23 cellular contexts compared by ENCODE assay signal in the genomic region with DNA sequence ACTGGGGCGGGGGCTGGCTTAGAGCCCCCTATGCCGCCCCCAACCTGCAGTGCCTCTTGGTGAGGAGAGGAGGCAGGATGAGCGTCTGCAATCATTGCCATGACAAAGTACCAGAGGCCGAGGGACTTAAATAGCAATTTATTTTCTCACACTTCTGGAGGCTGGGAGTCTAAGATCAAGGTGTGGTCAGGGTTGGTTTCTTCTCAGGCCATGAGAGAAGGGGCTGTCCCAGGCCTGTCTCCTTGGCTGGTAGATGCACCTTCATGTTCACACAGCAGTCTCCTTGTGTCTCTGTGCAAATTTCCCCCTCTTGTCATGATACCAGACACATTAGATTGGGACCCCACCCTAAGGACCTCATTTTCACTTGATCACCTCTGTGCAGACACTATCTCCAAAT.
DNase-seq lines count a peak whose midpoint lies in the region; ATAC-seq, FAIRE-seq and TF ChIP-seq lines count a peak whose summit lies in the region.
"Had no signal": no experiment of that assay in that cellular context is flagged by ENCODE, and none has a peak within 500 bp of the region (broad histone marks: within the 10 kb centered on the region; RNA-seq: fewer than 3 reads in every experiment).

No MANE protein-coding gene starts in this region.

- H3K4me1 Mint-ChIP-seq in stimulated activated naive CD8-positive, alpha-beta T cell treated with anti-CD3 and anti-CD28 coated beads, Interleukin-15, amount 100 ng/mL, for 72 hours, result peaks cover 12% of the 10 kb centered on the region
- H3K4me1 Mint-ChIP-seq in stimulated activated naive B cell treated with anti-CD40 and anti-IgM and Interleukin-4, amounts not matched to agents 10 μg/mL and 1 μg/mL and 100 μg/mL, for 72 hours, result peaks cover 31 to 67% of the 10 kb centered on the region in 2 donors

- CTCF ChIA-PET in GM12878 (lab: Yijun Ruan, JAX), result no interaction called here

- H3K9ac ChIP-seq in GM12878 (ENCODE audit: control insufficient read depth, insufficient read depth, low read length), result no peak overlapping the region
- H3K9ac ChIP-seq: BLaER1 had no signal

- H3K27me3 ChIP-seq in GM12878 (replicated peaks in 1 of 2; ENCODE audit: control insufficient read depth in 2 of 2, insufficient read depth in 2 of 2, low read length in 1 of 2), result no peaks in the 10 kb centered on the region
- H3K27me3 ChIP-seq: BLaER1 had no signal

- POLR2A ChIA-PET in GM12878 (lab: Charles Lee), result no interaction called here

- H3K27ac Mint-ChIP-seq in stimulated activated naive CD8-positive, alpha-beta T cell treated with anti-CD3 and anti-CD28 coated beads, Interleukin-15, amount 100 ng/mL, for 72 hours, result no peak overlapping the region
- peak overlapping the region; percentile 39 for H3K27ac Mint-ChIP-seq in stimulated activated naive B cell treated with anti-CD40 and anti-IgM and Interleukin-4, amounts not matched to agents 10 μg/mL and 1 μg/mL and 100 μg/mL, for 72 hours
- H3K27ac Mint-ChIP-seq: CD8-positive, alpha-beta T cell; HFFc6 had no signal

- H3K4me3 Mint-ChIP-seq in stimulated activated naive CD8-positive, alpha-beta T cell treated with anti-CD3 and anti-CD28 coated beads, Interleukin-15, amount 100 ng/mL, for 72 hours, result no peak overlapping the region
- no peak overlapping the region for H3K4me3 Mint-ChIP-seq in stimulated activated naive B cell treated with anti-CD40 and anti-IgM and Interleukin-4, amounts not matched to agents 10 μg/mL and 1 μg/mL and 100 μg/mL, for 72 hours
- H3K4me3 Mint-ChIP-seq: CD8-positive, alpha-beta T cell; HFFc6 had no signal

- H3K27me3 Mint-ChIP-seq in stimulated activated naive CD8-positive, alpha-beta T cell treated with anti-CD3 and anti-CD28 coated beads, Interleukin-15, amount 100 ng/mL, for 72 hours, result no peaks in the 10 kb centered on the region
- H3K27me3 Mint-ChIP-seq in stimulated activated naive B cell treated with anti-CD40 and anti-IgM and Interleukin-4, amounts not matched to agents 10 μg/mL and 1 μg/mL and 100 μg/mL, for 72 hours, result no peaks in the 10 kb centered on the region

- 75% methylated on average over 4 of the region's 4 CpGs for WGBS in GM12878 (ENCODE audit: insufficient coverage, insufficient replicate concordance, low lambda C conversion rate, missing lambda C conversion rate)

- BruUV-seq in GM12878 (replicated peaks; lab: Mats Ljungman, UMichigan), result no TSS peak

- no peak overlapping the region for H2AFZ ChIP-seq in GM12878 (ENCODE audit: control insufficient read depth, low read depth, low read length)

- no peak for DNase-seq in stimulated activated naive CD8-positive, alpha-beta T cell treated with anti-CD3 and anti-CD28 coated beads, Interleukin-15, amount 100 ng/mL, for 72 hours
- no peak for DNase-seq in stimulated activated naive CD8-positive, alpha-beta T cell treated with anti-CD3 and anti-CD28 coated beads, Interleukin-15, Interleukin-2, amounts not matched to agents 100 U/mL and 50 U/mL, for 24 hours
- DNase-seq in GM12878 (ENCODE audit: low read depth, low spot score) (no peak), DMS79 (lab: John Stamatoyannopoulos, UW) (no peak), GM12892 (ENCODE audit: insufficient read length) (no peak)
- no peak for DNase-seq in stimulated activated naive B cell treated with anti-CD40 and anti-IgM and Interleukin-4, amounts not matched to agents 10 μg/mL and 1 μg/mL and 100 μg/mL, for 72 hours
- DNase-seq: Calu3; CD8-positive, alpha-beta T cell; EL; HFFc6; MM.1S; NCI-H1092 treated with DMSO at 0.1 percent for 48 hours; NCI-H2081; NCI-H2171 treated with DMSO at 0.1 percent for 48 hours; NCI-H446; NK-92 treated with Interleukin-12 subunit alpha and Interleukin-12 subunit beta, amount 100 ng/mL, for 24 hours; SHP77 had no signal

- no peak overlapping the region for H3K4me2 ChIP-seq in GM12878 (ENCODE audit: control insufficient read depth, insufficient read depth)
- H3K4me2 ChIP-seq: BLaER1 had no signal

- no peak for TF ChIP-seq RAD21 in GM12878 (IDR thresholded peaks at IDR 0.05; ENCODE audit: insufficient read depth, low read depth, low read length)

- intact Hi-C loops in GM12878 (cut with micrococcal nuclease; ENCODE audit: unreplicated experiment), result no loop called here

- peaks cover 4% of the 10 kb centered on the region for H3K4me1 ChIP-seq in GM12878 (ENCODE audit: control insufficient read depth, insufficient read depth, low read length)

- H3K36me3 Mint-ChIP-seq in stimulated activated naive B cell treated with anti-CD40 and anti-IgM and Interleukin-4, amounts not matched to agents 10 μg/mL and 1 μg/mL and 100 μg/mL, for 72 hours, result peaks cover 31 to 41% of the 10 kb centered on the region in 2 donors

- in situ Hi-C loops in GM12878 (cut with MboI), result no loop called here

- TF ChIP-seq EP300 in GM12878 (IDR thresholded peaks at IDR 0.05; ENCODE audit: borderline replicate concordance in 1 of 2, control insufficient read depth in 1 of 2, low read depth in 2 of 2, low read length in 2 of 2), result no peak

- H3K79me2 ChIP-seq in GM12878 (ENCODE audit: control insufficient read depth, insufficient read depth, low read length), result no peaks in the 10 kb centered on the region; the same call in 1 of the 2 replicates

- RAD21 ChIA-PET in GM12878 (lab: Charles Lee; ENCODE audit: unreplicated experiment), result no interaction called here

- TF ChIP-seq POLR2A in GM12878 (IDR thresholded peaks at IDR 0.05; ENCODE audit: low read depth, low read length) (no peak), GM12892 (IDR thresholded peaks at IDR 0.05; ENCODE audit: low read depth, low read length) (no peak)

- SMC1A ChIA-PET in GM12878 (lab: Charles Lee; ENCODE audit: uncharacterized antibody, unreplicated experiment), result no interaction called here

- no peak for FAIRE-seq in GM12878 (lab: Jason Lieb, UNC)
- no peak for FAIRE-seq in GM12892 (lab: Jason Lieb, UNC)
- FAIRE-seq: A204.1, H54 had no signal

- H3K9me3 ChIP-seq in GM12878 (replicated peaks; ENCODE audit: control insufficient read depth, insufficient read depth, low read length), result no peaks in the 10 kb centered on the region
- H3K9me3 ChIP-seq: BLaER1 had no signal

- peaks cover 2 to 5% of the 10 kb centered on the region in 2 experiments; a peak in 3 of 4 replicates for H3K36me3 ChIP-seq in GM12878 (ENCODE audit: control insufficient read depth in 2 of 2, insufficient read depth in 2 of 2, low read length in 1 of 2)

- no peak for TF ChIP-seq CTCF in GM12878 (IDR thresholded peaks at IDR 0.05 in 2 of 3, conservative IDR thresholded peaks at IDR 0.05 in 1 of 3; ENCODE audit: control insufficient read depth in 2 of 3, extremely low read depth in 1 of 3, insufficient read depth in 1 of 3, low read depth in 3 of 3, low read length in 3 of 3)

- H4K20me1 ChIP-seq in GM12878 (ENCODE audit: control insufficient read depth, insufficient read depth), result no peaks in the 10 kb centered on the region

- H3K9me3 Mint-ChIP-seq in stimulated activated naive CD8-positive, alpha-beta T cell treated with anti-CD3 and anti-CD28 coated beads, Interleukin-15, amount 100 ng/mL, for 72 hours, result no peaks in the 10 kb centered on the region
- H3K9me3 Mint-ChIP-seq in stimulated activated naive B cell treated with anti-CD40 and anti-IgM and Interleukin-4, amounts not matched to agents 10 μg/mL and 1 μg/mL and 100 μg/mL, for 72 hours, result no peaks in the 10 kb centered on the region
- H3K9me3 Mint-ChIP-seq: CD8-positive, alpha-beta T cell; HFFc6 had no signal

- no peak overlapping the region for H3K4me3 ChIP-seq in GM12878
- H3K4me3 ChIP-seq: BLaER1, SK-N-MC had no signal

- ATAC-seq in stimulated activated naive CD8-positive, alpha-beta T cell treated with anti-CD3 and anti-CD28 coated beads, Interleukin-15, amount 100 ng/mL, for 72 hours, result peak; percentile 18
- no peak for ATAC-seq in stimulated activated naive CD8-positive, alpha-beta T cell treated with anti-CD3 and anti-CD28 coated beads, Interleukin-15, Interleukin-2, amounts not matched to agents 100 U/mL and 50 U/mL, for 24 hours
- ATAC-seq in HG02571 (IDR thresholded peaks at IDR 0.05; ENCODE audit: unreplicated experiment) (peak; percentile 51), GM12878 (peak; percentile 57), HG03469 (IDR thresholded peaks at IDR 0.05; ENCODE audit: unreplicated experiment) (no peak)
- peak; percentile 45 to 55 for ATAC-seq in stimulated activated naive B cell treated with anti-CD40 and anti-IgM and Interleukin-4, amounts not matched to agents 10 μg/mL and 1 μg/mL and 100 μg/mL, for 72 hours (replicated peaks)
- ATAC-seq: CD8-positive, alpha-beta T cell had no signal

- H3K27ac ChIP-seq in GM12878 (ENCODE audit: control insufficient read depth, insufficient read depth), result no peak overlapping the region
- H3K27ac ChIP-seq: BLaER1, SK-N-MC had no signal

TF ChIP-seq in GM12878, 131 proteins besides CTCF, POLR2A, EP300 and RAD21:
- TF ChIP-seq MEF2B (IDR thresholded peaks at IDR 0.05; ENCODE audit: partially characterized antibody, poor library complexity, severe bottlenecking) (peak; percentile 32), RB1 (IDR thresholded peaks at IDR 0.05; ENCODE audit: borderline replicate concordance) (no peak), PAX5 (IDR thresholded peaks at IDR 0.05; ENCODE audit: borderline replicate concordance, low read depth, low read length) (peak; percentile 63; the same call in 1 of the 2 replicates), IKZF1 (conservative IDR thresholded peaks at IDR 0.05) (0 out of 2 replicates have a peak, but pooled peaks have one; percentile 20), ZNF24 (IDR thresholded peaks at IDR 0.05) (no peak), TCF12 (IDR thresholded peaks at IDR 0.05; ENCODE audit: low read depth, low read length) (0 out of 2 replicates have a peak, but pooled peaks have one; percentile 7)
- TF ChIP-seq, protein P1, sequence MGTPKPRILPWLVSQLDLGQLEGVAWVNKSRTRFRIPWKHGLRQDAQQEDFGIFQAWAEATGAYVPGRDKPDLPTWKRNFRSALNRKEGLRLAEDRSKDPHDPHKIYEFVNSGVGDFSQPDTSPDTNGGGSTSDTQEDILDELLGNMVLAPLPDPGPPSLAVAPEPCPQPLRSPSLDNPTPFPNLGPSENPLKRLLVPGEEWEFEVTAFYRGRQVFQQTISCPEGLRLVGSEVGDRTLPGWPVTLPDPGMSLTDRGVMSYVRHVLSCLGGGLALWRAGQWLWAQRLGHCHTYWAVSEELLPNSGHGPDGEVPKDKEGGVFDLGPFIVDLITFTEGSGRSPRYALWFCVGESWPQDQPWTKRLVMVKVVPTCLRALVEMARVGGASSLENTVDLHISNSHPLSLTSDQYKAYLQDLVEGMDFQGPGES (IDR thresholded peaks at IDR 0.05), result no peak

Comparison
In these comparisons a context has a peak if more than half of its experiments do, and no peak if none do; other contexts are left out.
1. ATAC-seq: peak in stimulated activated naive CD8-positive, alpha-beta T cell treated with anti-CD3 and anti-CD28 coated beads, Interleukin-15, amount 100 ng/mL, for 72 hours (single experiment), HG02571 (single experiment), GM12878 (single experiment) and stimulated activated naive B cell treated with anti-CD40 and anti-IgM and Interleukin-4, amounts not matched to agents 10 μg/mL and 1 μg/mL and 100 μg/mL, for 72 hours (2 of 2); none in stimulated activated naive CD8-positive, alpha-beta T cell treated with anti-CD3 and anti-CD28 coated beads, Interleukin-15, Interleukin-2, amounts not matched to agents 100 U/mL and 50 U/mL, for 24 hours (single experiment) and HG03469 (single experiment).